In the genomic region with DNA sequence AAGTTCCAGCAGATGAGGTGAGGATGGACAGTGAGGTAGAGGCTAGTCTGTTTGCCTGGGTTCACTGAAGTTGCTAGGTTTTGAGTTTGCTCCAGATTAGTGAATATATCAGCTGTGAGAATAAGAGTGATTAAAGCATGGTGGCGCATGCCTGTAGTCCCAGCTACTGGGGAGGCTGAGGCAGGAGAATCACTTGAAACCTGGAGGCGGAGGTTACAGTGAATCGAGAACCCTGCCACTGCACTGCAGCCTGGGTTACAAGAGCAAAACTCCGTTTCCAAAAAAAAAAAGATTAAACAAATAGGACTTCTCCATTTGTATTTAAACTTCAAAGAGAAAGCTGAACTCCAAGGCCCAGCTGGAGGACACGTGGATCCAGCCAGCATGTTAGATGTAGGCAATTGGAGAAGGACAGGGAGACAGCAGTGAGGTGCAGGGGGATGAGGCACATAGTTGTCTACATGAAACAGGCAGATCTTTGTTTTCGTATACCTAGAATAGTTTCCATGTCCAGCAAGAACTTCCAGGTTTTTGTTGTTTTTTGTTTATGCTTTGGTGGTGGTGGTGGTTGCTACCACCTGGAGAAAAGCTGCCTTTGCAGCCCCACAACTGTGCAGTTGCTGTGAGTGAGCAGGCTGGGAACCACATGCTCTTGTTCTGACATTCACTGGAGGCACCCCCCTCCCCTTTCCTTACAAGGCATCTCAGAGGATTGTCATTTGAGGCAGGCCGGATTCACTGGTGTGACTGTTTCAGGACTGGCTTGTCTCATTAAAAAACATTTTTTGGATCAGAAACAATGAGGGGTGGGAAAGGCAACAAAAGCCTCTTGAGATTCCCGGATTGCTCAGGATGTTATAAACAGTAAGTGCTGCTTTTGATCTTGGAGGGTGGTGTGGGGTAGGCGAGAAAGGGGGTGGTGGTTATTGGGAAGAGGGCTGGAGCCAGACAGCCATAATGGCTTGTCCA, we compare ENCODE assay signal across 12 cellular contexts.
DNase-seq lines count a peak whose midpoint lies in the region; ATAC-seq and TF ChIP-seq lines count a peak whose summit lies in the region.
"Had no signal": no experiment of that assay in that cellular context is flagged by ENCODE, and none has a peak within 500 bp of the region (broad histone marks: within the 10 kb centered on the region; RNA-seq: fewer than 3 reads in every experiment).

No MANE protein-coding gene starts in this region.

- intact Hi-C loops in sigmoid colon (cut with DNase I), result no loop called here
- intact Hi-C loops in prostate gland (cut with DNase I), result no loop called here

- H3K27ac ChIP-seq in sigmoid colon, result no peak overlapping the region
- no peak overlapping the region for H3K27ac ChIP-seq in prostate gland
- H3K27ac ChIP-seq: KMS-11 had no signal

- H3K27me3 Mint-ChIP-seq in immature natural killer cell (ENCODE audit: low read depth in 3 of 3), result peaks cover 0 to 2% (median 0%) of the 10 kb centered on the region in 3 donors
- H3K27me3 Mint-ChIP-seq in stimulated activated naive CD8-positive, alpha-beta T cell treated with anti-CD3 and anti-CD28 coated beads, Interleukin-15, amount 100 ng/mL, for 72 hours, result no peaks in the 10 kb centered on the region

- peaks cover 0 to 42% (median 23%) of the 10 kb centered on the region in 4 donors for H3K4me1 ChIP-seq in sigmoid colon
- no peaks in the 10 kb centered on the region for H3K4me1 ChIP-seq in prostate gland (replicated peaks)

- peak; percentile 41 for DNase-seq in stimulated activated CD4-positive, alpha-beta T cell treated with anti-CD3 and anti-CD28 coated beads, Interleukin-15, amount 100 ng/mL, for 24 hours
- no peak for DNase-seq in stimulated activated CD4-positive, alpha-beta T cell treated with anti-CD3 and anti-CD28 coated beads, Interleukin-4, amount 100 ng/mL, for 1 hour
- DNase-seq in SW480 (ENCODE audit: low spot score) (peak; percentile 7), immature natural killer cell (no peak), NCI-H1417 treated with DMSO at 0.1 percent for 48 hours (lab: John Stamatoyannopoulos, UW) (no peak), sigmoid colon (no peak), prostate gland (ENCODE audit: low spot score) (no peak)
- DNase-seq in stimulated activated naive CD8-positive, alpha-beta T cell treated with anti-CD3 and anti-CD28 coated beads, Interleukin-15, amount 100 ng/mL, for 72 hours, result peak in 1 of 2 donors; percentile 55
- DNase-seq: occipital lobe, SW 1271 had no signal

- peak; percentile 66 for ATAC-seq in stimulated activated naive CD8-positive, alpha-beta T cell treated with anti-CD3 and anti-CD28 coated beads, Interleukin-15, amount 100 ng/mL, for 72 hours

- H3K27me3 ChIP-seq in sigmoid colon (no peaks in the 10 kb centered on the region), prostate gland (replicated peaks; ENCODE audit: insufficient read depth) (no peaks in the 10 kb centered on the region)
- H3K27me3 ChIP-seq: tibial nerve had no signal

- H3K36me3 Mint-ChIP-seq in immature natural killer cell, result no peaks in the 10 kb centered on the region

- H3K4me1 Mint-ChIP-seq in immature natural killer cell, result peaks cover 86 to 98% of the 10 kb centered on the region in 2 donors
- H3K4me1 Mint-ChIP-seq in stimulated activated naive CD8-positive, alpha-beta T cell treated with anti-CD3 and anti-CD28 coated beads, Interleukin-15, amount 100 ng/mL, for 72 hours, result peaks cover 100% of the 10 kb centered on the region

- no peaks in the 10 kb centered on the region for H3K9me3 Mint-ChIP-seq in immature natural killer cell
- no peaks in the 10 kb centered on the region for H3K9me3 Mint-ChIP-seq in stimulated activated naive CD8-positive, alpha-beta T cell treated with anti-CD3 and anti-CD28 coated beads, Interleukin-15, amount 100 ng/mL, for 72 hours

- H3K36me3 ChIP-seq in sigmoid colon (no peaks in the 10 kb centered on the region), prostate gland (no peaks in the 10 kb centered on the region)
- H3K36me3 ChIP-seq: tibial nerve had no signal

- 71 to 73% methylated on average over 9 of the region's 9 CpGs for WGBS in sigmoid colon, 2 donors
- WGBS in prostate gland, result 58% methylated on average over 9 of the region's 9 CpGs

- H3K4me3 Mint-ChIP-seq in immature natural killer cell, result peak overlapping the region in 1 of 5 donors; percentile 15
- peak overlapping the region; percentile 74 to 81 for H3K4me3 Mint-ChIP-seq in stimulated activated naive CD8-positive, alpha-beta T cell treated with anti-CD3 and anti-CD28 coated beads, Interleukin-15, amount 100 ng/mL, for 72 hours

- no peak for TF ChIP-seq CTCF in sigmoid colon (IDR thresholded peaks at IDR 0.05)
- TF ChIP-seq CTCF in prostate gland (IDR thresholded peaks at IDR 0.05), result no peak

- H3K9me3 ChIP-seq in sigmoid colon (no peaks in the 10 kb centered on the region), prostate gland (no peaks in the 10 kb centered on the region)
- H3K9me3 ChIP-seq: tibial nerve had no signal

- H3K27ac Mint-ChIP-seq in immature natural killer cell, result peak overlapping the region; percentile 7 to 76 (median 60)
- H3K27ac Mint-ChIP-seq in stimulated activated naive CD8-positive, alpha-beta T cell treated with anti-CD3 and anti-CD28 coated beads, Interleukin-15, amount 100 ng/mL, for 72 hours, result peak overlapping the region; percentile 86 to 97

- no peak for TF ChIP-seq POLR2A in sigmoid colon (IDR thresholded peaks at IDR 0.05)
- no peak for TF ChIP-seq POLR2A in prostate gland (IDR thresholded peaks at IDR 0.05)

- H3K4me3 ChIP-seq in sigmoid colon (no peak overlapping the region), prostate gland (no peak overlapping the region)
- H3K4me3 ChIP-seq: tibial nerve had no signal

- TF ChIP-seq EP300 in sigmoid colon (IDR thresholded peaks at IDR 0.05), result no peak

Comparison
In these comparisons a context has a peak if more than half of its experiments do, and no peak if none do; other contexts are left out.
1. DNase-seq: peak in stimulated activated CD4-positive, alpha-beta T cell treated with anti-CD3 and anti-CD28 coated beads, Interleukin-15, amount 100 ng/mL, for 24 hours (single experiment) and SW480 (single experiment); none in stimulated activated CD4-positive, alpha-beta T cell treated with anti-CD3 and anti-CD28 coated beads, Interleukin-4, amount 100 ng/mL, for 1 hour (single experiment), immature natural killer cell (0 of 3), NCI-H1417 treated with DMSO at 0.1 percent for 48 hours (single experiment), sigmoid colon (single experiment) and prostate gland (single experiment).